Comparison of ENCODE assay signal across 1 cellular context in genomic region chr9:112486221-112487007, GRCh38.
TF ChIP-seq lines count a peak whose summit lies in the region.

KIAA1958 (plus strand) TSS chr9:112486827; CDS start chr9:112574081, 87,254 bp downstream.

TF ChIP-seq in GM12878, 131 proteins besides CTCF, POLR2A, EP300 and RAD21 (continued from another document and continues in another):
- no peak for TF ChIP-seq PBX3 (IDR thresholded peaks at IDR 0.05; ENCODE audit: insufficient replicate concordance, low read depth, low read length)
- peak; percentile 62 for TF ChIP-seq HDGF (IDR thresholded peaks at IDR 0.05)
- TF ChIP-seq TCF3 (IDR thresholded peaks at IDR 0.05; ENCODE audit: borderline replicate concordance, insufficient read depth, low read depth, low read length) = peak; percentile 74; the same call in 1 of the 2 replicates
- TF ChIP-seq E2F8 (IDR thresholded peaks at IDR 0.05; ENCODE audit: low read depth, partially characterized antibody) = no peak
- peak; percentile 44; the same call in 1 of the 2 replicates for TF ChIP-seq CHD2 (IDR thresholded peaks at IDR 0.05; ENCODE audit: borderline replicate concordance, low read depth, low read length)
- TF ChIP-seq, protein P1, sequence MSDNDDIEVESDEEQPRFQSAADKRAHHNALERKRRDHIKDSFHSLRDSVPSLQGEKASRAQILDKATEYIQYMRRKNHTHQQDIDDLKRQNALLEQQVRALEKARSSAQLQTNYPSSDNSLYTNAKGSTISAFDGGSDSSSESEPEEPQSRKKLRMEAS (IDR thresholded peaks at IDR 0.05; ENCODE audit: low read depth, low read length) = peak; percentile 92
- TF ChIP-seq EGR1 (IDR thresholded peaks at IDR 0.05; ENCODE audit: borderline replicate concordance in 1 of 2, low read depth in 2 of 2, low read length in 2 of 2) = peak in 1 of 2 experiments; percentile 32; a peak in 1 of 3 replicates
- no peak for TF ChIP-seq YBX1 (IDR thresholded peaks at IDR 0.05)
- TF ChIP-seq, protein P2, sequence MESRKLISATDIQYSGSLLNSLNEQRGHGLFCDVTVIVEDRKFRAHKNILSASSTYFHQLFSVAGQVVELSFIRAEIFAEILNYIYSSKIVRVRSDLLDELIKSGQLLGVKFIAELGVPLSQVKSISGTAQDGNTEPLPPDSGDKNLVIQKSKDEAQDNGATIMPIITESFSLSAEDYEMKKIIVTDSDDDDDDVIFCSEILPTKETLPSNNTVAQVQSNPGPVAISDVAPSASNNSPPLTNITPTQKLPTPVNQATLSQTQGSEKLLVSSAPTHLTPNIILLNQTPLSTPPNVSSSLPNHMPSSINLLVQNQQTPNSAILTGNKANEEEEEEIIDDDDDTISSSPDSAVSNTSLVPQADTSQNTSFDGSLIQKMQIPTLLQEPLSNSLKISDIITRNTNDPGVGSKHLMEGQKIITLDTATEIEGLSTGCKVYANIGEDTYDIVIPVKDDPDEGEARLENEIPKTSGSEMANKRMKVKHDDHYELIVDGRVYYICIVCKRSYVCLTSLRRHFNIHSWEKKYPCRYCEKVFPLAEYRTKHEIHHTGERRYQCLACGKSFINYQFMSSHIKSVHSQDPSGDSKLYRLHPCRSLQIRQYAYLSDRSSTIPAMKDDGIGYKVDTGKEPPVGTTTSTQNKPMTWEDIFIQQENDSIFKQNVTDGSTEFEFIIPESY (IDR thresholded peaks at IDR 0.05) = no peak
- TF ChIP-seq HCFC1 (IDR thresholded peaks at IDR 0.05; ENCODE audit: low read length) = no peak
- TF ChIP-seq REST (IDR thresholded peaks at IDR 0.05; ENCODE audit: low read depth, low read length) = no peak
- TF ChIP-seq SMAD5 (IDR thresholded peaks at IDR 0.05; ENCODE audit: low read depth) = peak; percentile 70; the same call in 1 of the 2 replicates
- no peak for TF ChIP-seq MTA2 (IDR thresholded peaks at IDR 0.05; ENCODE audit: low read depth)
- TF ChIP-seq PKNOX1 (IDR thresholded peaks at IDR 0.05) = no peak
- no peak for TF ChIP-seq RELB (IDR thresholded peaks at IDR 0.05; ENCODE audit: low read depth)
- no peak for TF ChIP-seq MEF2A (IDR thresholded peaks at IDR 0.05; ENCODE audit: insufficient read depth, low read depth, low read length)
- TF ChIP-seq, protein P3, sequence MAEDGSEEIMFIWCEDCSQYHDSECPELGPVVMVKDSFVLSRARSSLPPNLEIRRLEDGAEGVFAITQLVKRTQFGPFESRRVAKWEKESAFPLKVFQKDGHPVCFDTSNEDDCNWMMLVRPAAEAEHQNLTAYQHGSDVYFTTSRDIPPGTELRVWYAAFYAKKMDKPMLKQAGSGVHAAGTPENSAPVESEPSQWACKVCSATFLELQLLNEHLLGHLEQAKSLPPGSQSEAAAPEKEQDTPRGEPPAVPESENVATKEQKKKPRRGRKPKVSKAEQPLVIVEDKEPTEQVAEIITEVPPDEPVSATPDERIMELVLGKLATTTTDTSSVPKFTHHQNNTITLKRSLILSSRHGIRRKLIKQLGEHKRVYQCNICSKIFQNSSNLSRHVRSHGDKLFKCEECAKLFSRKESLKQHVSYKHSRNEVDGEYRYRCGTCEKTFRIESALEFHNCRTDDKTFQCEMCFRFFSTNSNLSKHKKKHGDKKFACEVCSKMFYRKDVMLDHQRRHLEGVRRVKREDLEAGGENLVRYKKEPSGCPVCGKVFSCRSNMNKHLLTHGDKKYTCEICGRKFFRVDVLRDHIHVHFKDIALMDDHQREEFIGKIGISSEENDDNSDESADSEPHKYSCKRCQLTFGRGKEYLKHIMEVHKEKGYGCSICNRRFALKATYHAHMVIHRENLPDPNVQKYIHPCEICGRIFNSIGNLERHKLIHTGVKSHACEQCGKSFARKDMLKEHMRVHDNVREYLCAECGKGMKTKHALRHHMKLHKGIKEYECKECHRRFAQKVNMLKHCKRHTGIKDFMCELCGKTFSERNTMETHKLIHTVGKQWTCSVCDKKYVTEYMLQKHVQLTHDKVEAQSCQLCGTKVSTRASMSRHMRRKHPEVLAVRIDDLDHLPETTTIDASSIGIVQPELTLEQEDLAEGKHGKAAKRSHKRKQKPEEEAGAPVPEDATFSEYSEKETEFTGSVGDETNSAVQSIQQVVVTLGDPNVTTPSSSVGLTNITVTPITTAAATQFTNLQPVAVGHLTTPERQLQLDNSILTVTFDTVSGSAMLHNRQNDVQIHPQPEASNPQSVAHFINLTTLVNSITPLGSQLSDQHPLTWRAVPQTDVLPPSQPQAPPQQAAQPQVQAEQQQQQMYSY (CRISPR knock-in tag; IDR thresholded peaks at IDR 0.05) = no peak
- no peak for TF ChIP-seq SPI1 (IDR thresholded peaks at IDR 0.05; ENCODE audit: borderline replicate concordance, insufficient read depth, low read depth, low read length)
- TF ChIP-seq LARP7 (IDR thresholded peaks at IDR 0.05) = peak; percentile 38
- TF ChIP-seq NFYA (IDR thresholded peaks at IDR 0.05; ENCODE audit: borderline replicate concordance, low read depth, low read length) = no peak
- no peak for TF ChIP-seq ZZZ3 (IDR thresholded peaks at IDR 0.05; ENCODE audit: control insufficient read depth, insufficient read length, low read depth)
- TF ChIP-seq, protein P4, sequence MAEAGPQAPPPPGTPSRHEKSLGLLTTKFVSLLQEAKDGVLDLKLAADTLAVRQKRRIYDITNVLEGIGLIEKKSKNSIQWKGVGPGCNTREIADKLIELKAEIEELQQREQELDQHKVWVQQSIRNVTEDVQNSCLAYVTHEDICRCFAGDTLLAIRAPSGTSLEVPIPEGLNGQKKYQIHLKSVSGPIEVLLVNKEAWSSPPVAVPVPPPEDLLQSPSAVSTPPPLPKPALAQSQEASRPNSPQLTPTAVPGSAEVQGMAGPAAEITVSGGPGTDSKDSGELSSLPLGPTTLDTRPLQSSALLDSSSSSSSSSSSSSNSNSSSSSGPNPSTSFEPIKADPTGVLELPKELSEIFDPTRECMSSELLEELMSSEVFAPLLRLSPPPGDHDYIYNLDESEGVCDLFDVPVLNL (IDR thresholded peaks at IDR 0.05; ENCODE audit: low read depth, low read length) = no peak
- peak; percentile 76; the same call in 2 of the 3 replicates for TF ChIP-seq POU2F2 (IDR thresholded peaks at IDR 0.05; ENCODE audit: borderline replicate concordance, low read depth, low read length)
- TF ChIP-seq USF2 (IDR thresholded peaks at IDR 0.05; ENCODE audit: borderline replicate concordance, low read depth, low read length) = no peak
- no peak for TF ChIP-seq CHD4 (IDR thresholded peaks at IDR 0.05)
- TF ChIP-seq ASH2L (IDR thresholded peaks at IDR 0.05; ENCODE audit: borderline replicate concordance, low read depth) = no peak
- no peak for TF ChIP-seq KLF5 (IDR thresholded peaks at IDR 0.05; ENCODE audit: partially characterized antibody)
- TF ChIP-seq ZBTB40 (IDR thresholded peaks at IDR 0.05; ENCODE audit: borderline replicate concordance) = peak; percentile 78
- TF ChIP-seq ATF7 (IDR thresholded peaks at IDR 0.05; ENCODE audit: low read depth) = no peak
- TF ChIP-seq STAT1 (conservative IDR thresholded peaks at IDR 0.05) = no peak
- TF ChIP-seq PAX8 (IDR thresholded peaks at IDR 0.05) = no peak
- peak; percentile 83 for TF ChIP-seq TAF1 (IDR thresholded peaks at IDR 0.05; ENCODE audit: borderline replicate concordance, low read depth, low read length)
